8 cellular contexts compared by ENCODE assay signal in genomic region chr11:64971421-64972233, GRCh38. TPM values are rescaled to one million over a fixed set of nuclear protein-coding genes. Genes with fewer than 3 reads are reported as not detected.
DNase-seq lines count a peak whose midpoint lies in the region; ATAC-seq and TF ChIP-seq lines count a peak whose summit lies in the region.

Gene MAJIN, minus strand, starts transcription at chr11:64972108. Its CDS starts 12,703 bp downstream, at chr11:64959405.

- H3K36me3 ChIP-seq in left lung = no peaks in the 10 kb centered on the region

- CTCF ChIA-PET in activated CD4-positive, alpha-beta T cell treated with anti-CD3 and anti-CD28 coated beads, Interleukin-2, amount 10 ng/mL, durations not matched to agents 7 days and 5 days (lab: Charles Lee) = interaction anchor here (0.7 to 1.7 kb wide), 7 partner anchors 27 to 230 kb away, joined by 3 to 8 read pairs (median 3); partner anchors contain the start of gene ZNHIT2

- no peaks in the 10 kb centered on the region for H3K9me3 ChIP-seq in left lung

- POLR2A ChIA-PET in activated CD4-positive, alpha-beta T cell treated with anti-CD3 and anti-CD28 coated beads, Interleukin-2, amount 10 ng/mL, durations not matched to agents 7 days and 5 days (lab: Charles Lee) = no interaction called here

- ATAC-seq in left lung (peak; percentile 77), HG02763 (IDR thresholded peaks at IDR 0.05; ENCODE audit: unreplicated experiment) (no peak)

- peaks cover 32% of the 10 kb centered on the region for H3K4me1 Mint-ChIP-seq in activated CD4-positive, alpha-beta T cell treated with anti-CD3 and anti-CD28 coated beads, Interleukin-2, amount 10 ng/mL, durations not matched to agents 7 days and 5 days
- peaks cover 12% of the 10 kb centered on the region for H3K4me1 Mint-ChIP-seq in chondrocyte (ENCODE audit: low read depth)

- peak within 1 kb of the TSS; percentile 30 to 32 for H3K4me3 ChIP-seq in left lung

- H3K27ac ChIP-seq in left lung = peak within 1 kb of the TSS in 1 of 2 donors; percentile 64

- H3K4me1 ChIP-seq in left lung = peaks cover 0 to 9% of the 10 kb centered on the region in 2 donors

- peak within 1 kb of the TSS; percentile 62 for H3K4me3 Mint-ChIP-seq in activated CD4-positive, alpha-beta T cell treated with anti-CD3 and anti-CD28 coated beads, Interleukin-2, amount 10 ng/mL, durations not matched to agents 7 days and 5 days
- no peak within 1 kb of the TSS for H3K4me3 Mint-ChIP-seq in chondrocyte (ENCODE audit: unreplicated experiment)

- in situ Hi-C loops in GM13977 (cut with MboI; ENCODE audit: low pct_unique_long_range_greater_than_20kb, low sequenced_read_pairs, unreplicated experiment) = no loop called here

- DNase-seq in GM13977 (ENCODE audit: low spot score) = peak; percentile 75
- DNase-seq in activated CD4-positive, alpha-beta T cell treated with anti-CD3 and anti-CD28 coated beads, Interleukin-2, amount 10 ng/mL, durations not matched to agents 7 days and 5 days = peak; percentile 90
- DNase-seq in chondrocyte (ENCODE audit: low spot score) = peak; percentile 92
- peak; percentile 84 to 94 for DNase-seq in left lung
- DNase-seq in stimulated activated CD4-positive, alpha-beta T cell treated with anti-CD3 and anti-CD28 coated beads, Interleukin-2, amount 100 ng/mL, for 4 hours (ENCODE audit: low read depth) = peak; percentile 91
- DNase-seq in NCI-H1048 (lab: John Stamatoyannopoulos, UW) = no peak
- DNase-seq in NCI-H187 (lab: John Stamatoyannopoulos, UW) = no peak

- H3K36me3 Mint-ChIP-seq in activated CD4-positive, alpha-beta T cell treated with anti-CD3 and anti-CD28 coated beads, Interleukin-2, amount 10 ng/mL, durations not matched to agents 7 days and 5 days (ENCODE audit: low read depth) = no peaks in the 10 kb centered on the region
- H3K36me3 Mint-ChIP-seq in chondrocyte (ENCODE audit: low read depth) = no peaks in the 10 kb centered on the region

- intact Hi-C loops in left lung (cut with DNase I) = no loop called here

- peak within 1 kb of the TSS; percentile 80 for H3K27ac Mint-ChIP-seq in activated CD4-positive, alpha-beta T cell treated with anti-CD3 and anti-CD28 coated beads, Interleukin-2, amount 10 ng/mL, durations not matched to agents 7 days and 5 days
- H3K27ac Mint-ChIP-seq in chondrocyte (ENCODE audit: unreplicated experiment) = no peak within 1 kb of the TSS

- no peaks in the 10 kb centered on the region for H3K27me3 Mint-ChIP-seq in activated CD4-positive, alpha-beta T cell treated with anti-CD3 and anti-CD28 coated beads, Interleukin-2, amount 10 ng/mL, durations not matched to agents 7 days and 5 days
- H3K27me3 Mint-ChIP-seq in chondrocyte (ENCODE audit: low read depth) = no peaks in the 10 kb centered on the region

- TF ChIP-seq CTCF in GM13977 (IDR thresholded peaks at IDR 0.05; ENCODE audit: extremely low read depth, insufficient read depth, missing control alignments) (no peak), chondrocyte (IDR thresholded peaks at IDR 0.05) (no peak), left lung (IDR thresholded peaks at IDR 0.05) (no peak)

- no peaks in the 10 kb centered on the region for H3K9me3 Mint-ChIP-seq in activated CD4-positive, alpha-beta T cell treated with anti-CD3 and anti-CD28 coated beads, Interleukin-2, amount 10 ng/mL, durations not matched to agents 7 days and 5 days
- H3K9me3 Mint-ChIP-seq in chondrocyte (ENCODE audit: low read depth) = no peaks in the 10 kb centered on the region

- H3K27me3 ChIP-seq in left lung = peaks cover 0 to 30% of the 10 kb centered on the region in 2 donors

RNA-seq across cellular contexts. Expression of gene MAJIN, which starts in this region (rescaled TPM):
- total RNA-seq in activated CD4-positive, alpha-beta T cell treated with anti-CD3 and anti-CD28 coated beads, Interleukin-2, amount 10 ng/mL, durations not matched to agents 7 days and 5 days = under 1 TPM; 0.20 to 0.54 TPM
- total RNA-seq in chondrocyte (not detected in 3 replicates), left lung (not detected)

Comparison
In these comparisons a context has a peak if more than half of its experiments do, and no peak if none do; other contexts are left out.
1. Peak in DNase-seq in activated CD4-positive, alpha-beta T cell treated with anti-CD3 and anti-CD28 coated beads, Interleukin-2, amount 10 ng/mL, durations not matched to agents 7 days and 5 days; RNA of the gene not detected or under 1 TPM.
2. Peak in DNase-seq in chondrocyte; RNA of the gene not detected or under 1 TPM.
3. Peak in DNase-seq, ATAC-seq and H3K4me3 ChIP-seq in left lung; RNA of the gene not detected or under 1 TPM.
4. DNase-seq: peak in GM13977 (single experiment) and stimulated activated CD4-positive, alpha-beta T cell treated with anti-CD3 and anti-CD28 coated beads, Interleukin-2, amount 100 ng/mL, for 4 hours (single experiment); none in NCI-H1048 (single experiment) and NCI-H187 (0 of 2).